ENCODE assay signal across 4 cellular contexts in genomic region chr6:144572541-144572940, GRCh38.
DNase-seq lines count a peak whose midpoint lies in the region; ATAC-seq and TF ChIP-seq lines count a peak whose summit lies in the region.
"Not testable (repeated sequence)": the region's sequence is repeated elsewhere in the genome, so short reads cannot be mapped to it uniquely, and the experiment has no call there.

No MANE protein-coding gene starts in this region.

- not testable (repeated sequence) for H3K27me3 Mint-ChIP-seq in endothelial cell (ENCODE audit: unreplicated experiment); natural killer cell (ENCODE audit: low read depth in 2 of 2); progenitor cell of endocrine pancreas

- intact Hi-C loops in natural killer cell (cut with micrococcal nuclease), result not testable (repeated sequence)

- ATAC-seq in natural killer cell, result not testable (repeated sequence)

- H3K9me3 Mint-ChIP-seq in endothelial cell (ENCODE audit: unreplicated experiment); natural killer cell; progenitor cell of endocrine pancreas (ENCODE audit: low read depth): not testable (repeated sequence)

- H3K27ac Mint-ChIP-seq in endothelial cell (ENCODE audit: unreplicated experiment) (peak overlapping the region; percentile 72), natural killer cell (peak overlapping the region; percentile 23 to 35), progenitor cell of endocrine pancreas (peak overlapping the region; percentile 37)

- H3K36me3 ChIP-seq in HEK293 (ENCODE audit: control insufficient read depth in 2 of 2, insufficient read depth in 1 of 2, low read length in 2 of 2), result not testable (repeated sequence)

- not testable (repeated sequence) for H3K4me3 Mint-ChIP-seq in endothelial cell (ENCODE audit: unreplicated experiment); natural killer cell; progenitor cell of endocrine pancreas (ENCODE audit: low read depth)

- DNase-seq in endothelial cell (ENCODE audit: low spot score); natural killer cell; progenitor cell of endocrine pancreas (ENCODE audit: low spot score, unreplicated experiment): not testable (repeated sequence)

- CTCF ChIA-PET in HEK293 (lab: Yijun Ruan, JAX), result not testable (repeated sequence)

- H3K4me1 ChIP-seq in HEK293 (ENCODE audit: control insufficient read depth, insufficient read depth, low read length), result not testable (repeated sequence)

- not testable (repeated sequence) for H3K9me3 ChIP-seq in HEK293 (ENCODE audit: control insufficient read depth, insufficient read depth, low read depth, low read length)

- not testable (repeated sequence) for TF ChIP-seq CTCF in HEK293 (tag by site-specific recombination; IDR thresholded peaks at IDR 0.05); endothelial cell (IDR thresholded peaks at IDR 0.05; ENCODE audit: unreplicated experiment); natural killer cell (IDR thresholded peaks at IDR 0.05); progenitor cell of endocrine pancreas (IDR thresholded peaks at IDR 0.05; ENCODE audit: unreplicated experiment)

- not testable (repeated sequence) for H3K27ac ChIP-seq in HEK293 (ENCODE audit: extremely low read depth, low read depth, low read length)

- peaks cover 15% of the 10 kb centered on the region for H3K4me1 Mint-ChIP-seq in endothelial cell (ENCODE audit: unreplicated experiment)
- peaks cover 13 to 20% of the 10 kb centered on the region in 2 donors for H3K4me1 Mint-ChIP-seq in natural killer cell
- not testable (repeated sequence) for H3K4me1 Mint-ChIP-seq in progenitor cell of endocrine pancreas (ENCODE audit: low read depth)

- H3K36me3 Mint-ChIP-seq in endothelial cell (ENCODE audit: low read depth, unreplicated experiment) (peaks cover 11% of the 10 kb centered on the region), progenitor cell of endocrine pancreas (ENCODE audit: insufficient read depth) (peaks cover 27% of the 10 kb centered on the region)
- not testable (repeated sequence) for H3K36me3 Mint-ChIP-seq in natural killer cell

- H3K4me3 ChIP-seq in HEK293 (ENCODE audit: low read depth, low read length), result not testable (repeated sequence)

- POLR2A ChIA-PET in HEK293 (lab: Yijun Ruan, JAX), result not testable (repeated sequence)

TF ChIP-seq in HEK293, 187 proteins besides CTCF, POLR2A, EP300 and RAD21:
- peak; percentile 93 for TF ChIP-seq ZNF146 (tag by site-specific recombination; IDR thresholded peaks at IDR 0.05)
TF ChIP-seq in HEK293: peak in this region for 1; not testable (repeated sequence) for 186.
